Comparison of ENCODE assay signal across 23 cellular contexts in genomic region chr5:50794812-50795211, GRCh38.
DNase-seq lines count a peak whose midpoint lies in the region; ATAC-seq and TF ChIP-seq lines count a peak whose summit lies in the region.
"Had no signal": no experiment of that assay in that cellular context is flagged by ENCODE, and none has a peak within 500 bp of the region (broad histone marks: within the 10 kb centered on the region; RNA-seq: fewer than 3 reads in every experiment).

No MANE protein-coding gene starts in this region.

- H2AK5ac ChIP-seq in neuronal stem cell (ENCODE audit: low read depth, low read length): no peak overlapping the region

- no peak overlapping the region for H3K4me3 ChIP-seq in mammary epithelial cell (replicated peaks in 1 of 3; ENCODE audit: insufficient read depth in 1 of 3, low read depth in 2 of 3, low read length in 3 of 3)
- no peak overlapping the region for H3K4me3 ChIP-seq in neuronal stem cell (ENCODE audit: low read length in 2 of 2)
- H3K4me3 ChIP-seq: GM23338 had no signal

- no peaks in the 10 kb centered on the region for H4K20me1 ChIP-seq in mammary epithelial cell (ENCODE audit: insufficient read depth, low read length)

- H3K36me3 Mint-ChIP-seq in activated CD8-positive, alpha-beta T cell treated with anti-CD3 and anti-CD28 coated beads for 36 hours (ENCODE audit: low read depth): peaks cover 47% of the 10 kb centered on the region
- H3K36me3 Mint-ChIP-seq in activated CD8-positive, alpha-beta T cell treated with anti-CD3 and anti-CD28 coated beads, Interleukin-2, amount 10 ng/mL, durations not matched to agents 7 days and 5 days (ENCODE audit: low read depth): peaks cover 62% of the 10 kb centered on the region
- peaks cover 96% of the 10 kb centered on the region for H3K36me3 Mint-ChIP-seq in activated T-helper 17 cell treated with anti-CD3 and anti-CD28 coated beads, Interleukin-2, amount 50 U/mL, for 72 hours (ENCODE audit: low read depth)

- no peak overlapping the region for H3K23ac ChIP-seq in neuronal stem cell (ENCODE audit: low read depth, low read length, poor library complexity)

- H3K9me3 ChIP-seq in mammary epithelial cell (replicated peaks; ENCODE audit: insufficient read depth, low read length): no peaks in the 10 kb centered on the region
- H3K9me3 ChIP-seq in neuronal stem cell (replicated peaks in 1 of 2; ENCODE audit: control insufficient read depth in 2 of 2, insufficient read depth in 1 of 2, low read depth in 1 of 2, low read length in 2 of 2): peaks cover 4 to 5% of the 10 kb centered on the region in 2 donors
- H3K9me3 ChIP-seq: BE2C had no signal

- H3K27ac ChIP-seq in mammary epithelial cell (ENCODE audit: insufficient read depth, low read depth, low read length) (no peak overlapping the region), neuronal stem cell (replicated peaks; ENCODE audit: low read length) (no peak overlapping the region)
- H3K27ac ChIP-seq: 22Rv1, RWPE1 had no signal

- no peaks in the 10 kb centered on the region for H3K27me3 Mint-ChIP-seq in activated CD8-positive, alpha-beta T cell treated with anti-CD3 and anti-CD28 coated beads for 36 hours
- H3K27me3 Mint-ChIP-seq in activated CD8-positive, alpha-beta T cell treated with anti-CD3 and anti-CD28 coated beads, Interleukin-2, amount 10 ng/mL, durations not matched to agents 7 days and 5 days (ENCODE audit: low read depth): no peaks in the 10 kb centered on the region
- H3K27me3 Mint-ChIP-seq in activated T-helper 17 cell treated with anti-CD3 and anti-CD28 coated beads, Interleukin-2, amount 50 U/mL, for 72 hours: no peaks in the 10 kb centered on the region

- H2BK120ac ChIP-seq in neuronal stem cell (ENCODE audit: low read depth, low read length): no peak overlapping the region

- no peaks in the 10 kb centered on the region for H3K4me1 ChIP-seq in mammary epithelial cell (ENCODE audit: insufficient read depth, low read length)
- H3K4me1 ChIP-seq in neuronal stem cell (ENCODE audit: control insufficient read depth in 2 of 2, insufficient read depth in 1 of 2, low read depth in 1 of 2, low read length in 2 of 2): no peaks in the 10 kb centered on the region
- H3K4me1 ChIP-seq: BE2C had no signal

- in situ Hi-C loops in mammary epithelial cell (cut with MboI; ENCODE audit: low sequenced_read_pairs in 2 of 2): no loop called here

- no peak overlapping the region for H3K4me3 Mint-ChIP-seq in activated CD8-positive, alpha-beta T cell treated with anti-CD3 and anti-CD28 coated beads for 36 hours
- H3K4me3 Mint-ChIP-seq in activated CD8-positive, alpha-beta T cell treated with anti-CD3 and anti-CD28 coated beads, Interleukin-2, amount 10 ng/mL, durations not matched to agents 7 days and 5 days: no peak overlapping the region
- no peak overlapping the region for H3K4me3 Mint-ChIP-seq in activated T-helper 17 cell treated with anti-CD3 and anti-CD28 coated beads, Interleukin-2, amount 50 U/mL, for 72 hours
- H3K4me3 Mint-ChIP-seq: CD14-positive monocyte, GM23338, H9, HFFc6 had no signal

- no peak for ATAC-seq in activated CD8-positive, alpha-beta T cell treated with anti-CD3 and anti-CD28 coated beads for 36 hours
- no peak for ATAC-seq in activated CD8-positive, alpha-beta T cell treated with anti-CD3 and anti-CD28 coated beads, Interleukin-2, amount 10 ng/mL, durations not matched to agents 7 days and 5 days
- ATAC-seq in activated T-helper 17 cell treated with anti-CD3 and anti-CD28 coated beads, Interleukin-2, amount 50 U/mL, for 72 hours (replicated peaks): no peak
- ATAC-seq: GM23338 had no signal

- H3K4me2 ChIP-seq in mammary epithelial cell (ENCODE audit: insufficient read depth, low read depth, low read length) (no peak overlapping the region), neuronal stem cell (ENCODE audit: insufficient read depth, low read length, poor library complexity, severe bottlenecking) (no peak overlapping the region)
- H3K4me2 ChIP-seq: GM23338 had no signal

- CTCF ChIA-PET in activated CD8-positive, alpha-beta T cell treated with anti-CD3 and anti-CD28 coated beads for 36 hours (lab: Charles Lee): no interaction called here
- CTCF ChIA-PET in activated CD8-positive, alpha-beta T cell treated with anti-CD3 and anti-CD28 coated beads, Interleukin-2, amount 10 ng/mL, durations not matched to agents 7 days and 5 days (lab: Charles Lee): no interaction called here
- CTCF ChIA-PET in mammary epithelial cell (lab: Charles Lee; ENCODE audit: low non-redundant PET): no interaction called here

- no peak for TF ChIP-seq CTCF in activated CD8-positive, alpha-beta T cell treated with anti-CD3 and anti-CD28 coated beads for 36 hours (IDR thresholded peaks at IDR 0.05)
- no peak for TF ChIP-seq CTCF in mammary epithelial cell (conservative IDR thresholded peaks at IDR 0.05 in 1 of 2, IDR thresholded peaks at IDR 0.05 in 1 of 2; ENCODE audit: extremely low read depth in 1 of 2, insufficient read depth in 1 of 2, low read depth in 1 of 2, low read length in 2 of 2)

- no peak overlapping the region for H3K9ac ChIP-seq in mammary epithelial cell (ENCODE audit: insufficient read depth, low read length)
- no peak overlapping the region for H3K9ac ChIP-seq in neuronal stem cell (ENCODE audit: low read depth, low read length, poor library complexity)

- H3K79me1 ChIP-seq in neuronal stem cell (ENCODE audit: low read depth, low read length): no peaks in the 10 kb centered on the region

- peaks cover 8% of the 10 kb centered on the region for H3K4me1 Mint-ChIP-seq in activated CD8-positive, alpha-beta T cell treated with anti-CD3 and anti-CD28 coated beads for 36 hours (ENCODE audit: low read depth)
- no peaks in the 10 kb centered on the region for H3K4me1 Mint-ChIP-seq in activated CD8-positive, alpha-beta T cell treated with anti-CD3 and anti-CD28 coated beads, Interleukin-2, amount 10 ng/mL, durations not matched to agents 7 days and 5 days (ENCODE audit: low read depth)
- peaks cover 5% of the 10 kb centered on the region for H3K4me1 Mint-ChIP-seq in activated T-helper 17 cell treated with anti-CD3 and anti-CD28 coated beads, Interleukin-2, amount 50 U/mL, for 72 hours
- H3K4me1 Mint-ChIP-seq: CD14-positive monocyte, GM23338, H9 had no signal

- no peaks in the 10 kb centered on the region for H3K9me3 Mint-ChIP-seq in activated CD8-positive, alpha-beta T cell treated with anti-CD3 and anti-CD28 coated beads for 36 hours
- H3K9me3 Mint-ChIP-seq in activated CD8-positive, alpha-beta T cell treated with anti-CD3 and anti-CD28 coated beads, Interleukin-2, amount 10 ng/mL, durations not matched to agents 7 days and 5 days (ENCODE audit: insufficient read depth): no peaks in the 10 kb centered on the region
- no peaks in the 10 kb centered on the region for H3K9me3 Mint-ChIP-seq in activated T-helper 17 cell treated with anti-CD3 and anti-CD28 coated beads, Interleukin-2, amount 50 U/mL, for 72 hours
- H3K9me3 Mint-ChIP-seq: GM23338, HFFc6 had no signal

- peak overlapping the region; percentile 92 for H4K8ac ChIP-seq in neuronal stem cell (ENCODE audit: low read depth, low read length)

- no peak for DNase-seq in activated CD8-positive, alpha-beta T cell treated with anti-CD3 and anti-CD28 coated beads for 36 hours
- DNase-seq in activated CD8-positive, alpha-beta T cell treated with anti-CD3 and anti-CD28 coated beads, Interleukin-2, amount 10 ng/mL, durations not matched to agents 7 days and 5 days: no peak
- peak; percentile 74 for DNase-seq in HT-29 (ENCODE audit: low spot score)
- DNase-seq in mammary epithelial cell: no peak
- DNase-seq in neuronal stem cell (ENCODE audit: low spot score): no peak
- no peak for DNase-seq in AML-193 (lab: John Stamatoyannopoulos, UW)
- DNase-seq in erythroblast (lab: John Stamatoyannopoulos, UW): no peak
- DNase-seq: BE2C, DMS153, H9, HFFc6, KBM-7, MM.1S, NCI-H2029, NCI-H446 treated with DMSO at 0.1 percent for 48 hours, NCI-H526, NCI-H82, SHP77 treated with DMSO at 0.1 percent for 48 hours had no signal

- POLR2A ChIA-PET in activated CD8-positive, alpha-beta T cell treated with anti-CD3 and anti-CD28 coated beads for 36 hours (lab: Charles Lee): no interaction called here
- POLR2A ChIA-PET in activated CD8-positive, alpha-beta T cell treated with anti-CD3 and anti-CD28 coated beads, Interleukin-2, amount 10 ng/mL, durations not matched to agents 7 days and 5 days (lab: Charles Lee): no interaction called here

- no peak overlapping the region for H3K4ac ChIP-seq in neuronal stem cell (ENCODE audit: low read length)

- H3K27me3 ChIP-seq in mammary epithelial cell (ENCODE audit: insufficient read depth, low read length) (no peaks in the 10 kb centered on the region), neuronal stem cell (ENCODE audit: control insufficient read depth in 3 of 3, insufficient read depth in 3 of 3, low read depth in 1 of 3, low read length in 3 of 3) (no peaks in the 10 kb centered on the region)
- H3K27me3 ChIP-seq: BE2C had no signal

- H3K27ac Mint-ChIP-seq in activated CD8-positive, alpha-beta T cell treated with anti-CD3 and anti-CD28 coated beads for 36 hours: peak overlapping the region; percentile 34
- no peak overlapping the region for H3K27ac Mint-ChIP-seq in activated CD8-positive, alpha-beta T cell treated with anti-CD3 and anti-CD28 coated beads, Interleukin-2, amount 10 ng/mL, durations not matched to agents 7 days and 5 days
- H3K27ac Mint-ChIP-seq in activated T-helper 17 cell treated with anti-CD3 and anti-CD28 coated beads, Interleukin-2, amount 50 U/mL, for 72 hours: no peak overlapping the region
- H3K27ac Mint-ChIP-seq: CD14-positive monocyte, GM23338, HFFc6 had no signal

- no peaks in the 10 kb centered on the region for H3K79me2 ChIP-seq in mammary epithelial cell (ENCODE audit: insufficient read depth, low read length)

- H2BK5ac ChIP-seq in neuronal stem cell (ENCODE audit: low read length): no peak overlapping the region

- H2AFZ ChIP-seq in mammary epithelial cell (ENCODE audit: low read depth, low read length) (no peak overlapping the region), neuronal stem cell (ENCODE audit: low read length) (no peak overlapping the region)
- H2AFZ ChIP-seq: GM23338 had no signal

- 97% methylated on average over 12 of the region's 12 CpGs for WGBS in mammary epithelial cell (ENCODE audit: low coverage, missing lambda C conversion rate)
- WGBS in neuronal stem cell (ENCODE audit: extremely low coverage in 2 of 2, insufficient read length in 2 of 2, insufficient replicate concordance in 1 of 2), 2 donors: no CpG with 5 or more reads among the region's 12 CpGs

- no peak overlapping the region for H2BK15ac ChIP-seq in neuronal stem cell (ENCODE audit: low read length)

- H3K18ac ChIP-seq in neuronal stem cell (ENCODE audit: low read length): no peak overlapping the region

- TSS peak; percentile 22 for BruUV-seq in mammary epithelial cell (replicated peaks; lab: Mats Ljungman, UMichigan)

- H3K36me3 ChIP-seq in mammary epithelial cell (ENCODE audit: insufficient read depth, low read length): peaks cover 13% of the 10 kb centered on the region
- peaks cover 10 to 36% of the 10 kb centered on the region in 2 donors for H3K36me3 ChIP-seq in neuronal stem cell (replicated peaks in 1 of 2; ENCODE audit: control insufficient read depth in 2 of 2, insufficient read depth in 2 of 2, low read length in 2 of 2)
- H3K36me3 ChIP-seq: BE2C had no signal

- H2BK12ac ChIP-seq in neuronal stem cell (ENCODE audit: low read length): no peak overlapping the region

- H3K14ac ChIP-seq in neuronal stem cell (ENCODE audit: low read length): no peak overlapping the region

- no peak for TF ChIP-seq POLR2A in erythroblast (IDR thresholded peaks at IDR 0.05; ENCODE audit: low read length)

- no peak overlapping the region for H4K91ac ChIP-seq in neuronal stem cell (ENCODE audit: low read depth, low read length, poor library complexity)

- dilution Hi-C loops in mammary epithelial cell (cut with HindIII; ENCODE audit: low sequenced_read_pairs): no loop called here

- intact Hi-C loops in activated CD8-positive, alpha-beta T cell treated with anti-CD3 and anti-CD28 coated beads for 36 hours (cut with micrococcal nuclease): no loop called here
- intact Hi-C loops in mammary epithelial cell (cut with micrococcal nuclease): no loop called here
